In the genomic region with DNA sequence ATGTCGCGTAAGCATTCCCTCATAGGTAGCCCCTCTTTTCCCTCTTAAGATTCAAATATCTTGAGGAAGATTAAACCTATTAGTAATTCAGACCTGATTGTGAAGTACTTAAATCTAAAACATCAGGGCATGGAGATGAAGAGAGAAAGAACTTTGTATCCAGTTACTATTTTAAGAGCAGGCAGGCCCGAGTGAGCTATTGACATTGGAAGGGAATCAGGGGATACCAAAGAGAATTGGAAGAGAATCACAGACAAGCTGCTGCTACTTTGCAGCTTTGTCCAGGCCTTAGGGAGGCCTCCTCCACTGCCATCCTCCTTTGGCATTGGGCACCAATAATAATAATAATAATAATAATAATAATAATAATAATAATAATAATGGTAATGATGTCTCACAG, we compare ENCODE assay signal across 18 cellular contexts.
DNase-seq lines count a peak whose midpoint lies in the region; ATAC-seq and TF ChIP-seq lines count a peak whose summit lies in the region.
"Had no signal": no experiment of that assay in that cellular context is flagged by ENCODE, and none has a peak within 500 bp of the region (broad histone marks: within the 10 kb centered on the region; RNA-seq: fewer than 3 reads in every experiment).

No MANE protein-coding gene starts in this region.

- H3K27me3 ChIP-seq in adipocyte (replicated peaks; ENCODE audit: control insufficient read depth, insufficient read depth, low read length) (no peaks in the 10 kb centered on the region), sigmoid colon (no peaks in the 10 kb centered on the region)
- H3K27me3 ChIP-seq: BLaER1 had no signal

- WGBS in sigmoid colon, 2 donors, result 86% methylated on average over 3 of the region's 3 CpGs

- no peak for TF ChIP-seq EP300 in sigmoid colon (IDR thresholded peaks at IDR 0.05)

- intact Hi-C loops in left ventricle myocardium superior (cut with micrococcal nuclease), result loop anchor here (10.0 kb wide), 1 partner anchor 317 kb away; the partner anchor contains the start of gene ERCC4
- intact Hi-C loops in sciatic nerve (cut with DNase I), result no loop called here
- intact Hi-C loops in sigmoid colon (cut with DNase I), result loop anchor here (10.0 kb wide), 1 partner anchor 317 kb away; the partner anchor contains the start of gene ERCC4

- H3K4me1 ChIP-seq in adipocyte (ENCODE audit: control insufficient read depth, insufficient read depth, low read length) (no peaks in the 10 kb centered on the region), sigmoid colon (no peaks in the 10 kb centered on the region)
- H3K4me1 ChIP-seq: BLaER1 had no signal

- H3K4me3 ChIP-seq in adipocyte (ENCODE audit: low read length) (no peak overlapping the region), sigmoid colon (no peak overlapping the region)
- H3K4me3 ChIP-seq: BLaER1, GM12878 had no signal

- no peak overlapping the region for H3K9ac ChIP-seq in adipocyte (ENCODE audit: low read length)
- H3K9ac ChIP-seq: BLaER1 had no signal

- peak; percentile 9 for DNase-seq in adipocyte (ENCODE audit: low read depth)
- peak; percentile 48 for DNase-seq in fibroblast of peridontal ligament (ENCODE audit: extremely low read depth)
- no peak for DNase-seq in left ventricle myocardium superior
- no peak for DNase-seq in sciatic nerve (ENCODE audit: low spot score)
- no peak for DNase-seq in NCI-H2171 (lab: John Stamatoyannopoulos, UW)
- no peak for DNase-seq in cortex of kidney (lab: John Stamatoyannopoulos, UW)
- DNase-seq in sigmoid colon, result no peak
- DNase-seq: Calu3; CD8-positive, alpha-beta T cell; GF-D8; KBM-7; MV-4-11; NCI-H1694 treated with DMSO at 0.1 percent for 48 hours; NCI-H510A; NCI-H774; SHP77 treated with DMSO at 0.1 percent for 48 hours had no signal

- H3K36me3 ChIP-seq in adipocyte (ENCODE audit: control insufficient read depth, insufficient read depth, low read length, severe bottlenecking), result peaks cover 51% of the 10 kb centered on the region
- peaks cover 0 to 68% (median 20%) of the 10 kb centered on the region in 4 donors for H3K36me3 ChIP-seq in sigmoid colon

- H3K9me3 ChIP-seq in adipocyte (ENCODE audit: control insufficient read depth, low read length) (no peaks in the 10 kb centered on the region), sigmoid colon (no peaks in the 10 kb centered on the region)
- H3K9me3 ChIP-seq: BLaER1 had no signal

- TF ChIP-seq CTCF in sigmoid colon (IDR thresholded peaks at IDR 0.05), result no peak

- H3K27ac ChIP-seq in sigmoid colon, result no peak overlapping the region
- H3K27ac ChIP-seq: BLaER1 had no signal

- no peak for TF ChIP-seq POLR2A in sigmoid colon (IDR thresholded peaks at IDR 0.05)

- ATAC-seq in left ventricle myocardium superior, result peak; percentile 64
- peak; percentile 76 for ATAC-seq in sciatic nerve
- ATAC-seq: CD8-positive, alpha-beta T cell; GM12878 had no signal

Comparison
In these comparisons a context has a peak if more than half of its experiments do, and no peak if none do; other contexts are left out.
1. DNase-seq: peak in adipocyte (single experiment) and fibroblast of peridontal ligament (single experiment); none in left ventricle myocardium superior (single experiment), sciatic nerve (single experiment), NCI-H2171 (single experiment), cortex of kidney (single experiment) and sigmoid colon (single experiment).